Comparison of ENCODE assay signal across 1 cellular context in the genomic region with DNA sequence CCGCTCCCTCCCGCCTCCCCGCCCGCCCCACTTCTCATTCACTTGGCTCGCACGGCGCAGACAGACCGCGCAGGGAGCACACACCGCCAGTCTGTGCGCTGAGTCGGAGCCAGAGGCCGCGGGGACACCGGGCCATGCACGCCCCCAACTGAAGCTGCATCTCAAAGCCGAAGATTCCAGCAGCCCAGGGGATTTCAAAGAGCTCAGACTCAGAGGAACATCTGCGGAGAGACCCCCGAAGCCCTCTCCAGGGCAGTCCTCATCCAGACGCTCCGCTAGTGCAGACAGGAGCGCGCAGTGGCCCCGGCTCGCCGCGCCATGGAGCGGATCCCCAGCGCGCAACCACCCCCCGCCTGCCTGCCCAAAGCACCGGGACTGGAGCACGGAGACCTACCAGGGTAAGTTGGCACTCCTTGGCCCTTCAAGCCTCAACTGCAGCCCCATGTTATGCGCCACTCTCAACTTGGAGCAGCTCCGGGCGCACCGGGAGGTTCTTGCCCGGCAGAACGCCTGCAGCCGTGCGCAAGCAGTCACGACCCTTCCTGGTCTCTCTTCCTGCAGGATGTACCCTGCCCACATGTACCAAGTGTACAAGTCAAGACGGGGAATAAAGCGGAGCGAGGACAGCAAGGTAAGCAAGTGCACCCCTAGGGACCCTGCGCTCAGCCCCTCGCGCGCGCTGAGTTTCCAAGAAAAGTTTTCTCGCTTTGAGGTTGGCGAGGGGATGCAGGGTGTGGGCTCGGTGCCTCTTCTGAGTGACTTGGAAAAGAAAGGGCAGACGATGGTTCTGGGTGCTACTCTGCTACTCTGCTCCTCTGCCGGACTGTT.
TF ChIP-seq lines count a peak whose summit lies in the region.

A gene (plus strand): TSS at position 37 of the 828 bp plus-strand sequence. CDS start 282 bp downstream, at position 319.

TF ChIP-seq in HepG2, 621 proteins besides CTCF, POLR2A, EP300 and RAD21 (continued from another document):
- TF ChIP-seq, protein P1, sequence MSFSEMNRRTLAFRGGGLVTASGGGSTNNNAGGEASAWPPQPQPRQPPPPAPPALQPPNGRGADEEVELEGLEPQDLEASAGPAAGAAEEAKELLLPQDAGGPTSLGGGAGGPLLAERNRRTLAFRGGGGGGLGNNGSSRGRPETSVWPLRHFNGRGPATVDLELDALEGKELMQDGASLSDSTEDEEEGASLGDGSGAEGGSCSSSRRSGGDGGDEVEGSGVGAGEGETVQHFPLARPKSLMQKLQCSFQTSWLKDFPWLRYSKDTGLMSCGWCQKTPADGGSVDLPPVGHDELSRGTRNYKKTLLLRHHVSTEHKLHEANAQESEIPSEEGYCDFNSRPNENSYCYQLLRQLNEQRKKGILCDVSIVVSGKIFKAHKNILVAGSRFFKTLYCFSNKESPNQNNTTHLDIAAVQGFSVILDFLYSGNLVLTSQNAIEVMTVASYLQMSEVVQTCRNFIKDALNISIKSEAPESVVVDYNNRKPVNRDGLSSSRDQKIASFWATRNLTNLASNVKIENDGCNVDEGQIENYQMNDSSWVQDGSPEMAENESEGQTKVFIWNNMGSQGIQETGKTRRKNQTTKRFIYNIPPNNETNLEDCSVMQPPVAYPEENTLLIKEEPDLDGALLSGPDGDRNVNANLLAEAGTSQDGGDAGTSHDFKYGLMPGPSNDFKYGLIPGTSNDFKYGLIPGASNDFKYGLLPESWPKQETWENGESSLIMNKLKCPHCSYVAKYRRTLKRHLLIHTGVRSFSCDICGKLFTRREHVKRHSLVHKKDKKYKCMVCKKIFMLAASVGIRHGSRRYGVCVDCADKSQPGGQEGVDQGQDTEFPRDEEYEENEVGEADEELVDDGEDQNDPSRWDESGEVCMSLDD (CRISPR knock-in tag; IDR thresholded peaks at IDR 0.05; ENCODE audit: borderline replicate concordance) = peak; percentile 58; the same call in 1 of the 2 replicates
- 0 out of 2 replicates have a peak, but pooled peaks have one; percentile 32 for TF ChIP-seq KLF12 (CRISPR knock-in tag; IDR thresholded peaks at IDR 0.05; ENCODE audit: borderline replicate concordance)
- TF ChIP-seq ZNF180 (CRISPR knock-in tag; IDR thresholded peaks at IDR 0.05; ENCODE audit: borderline replicate concordance, low read depth) = peak; percentile 25; the same call in 1 of the 2 replicates
- peak; percentile 64; the same call in 1 of the 2 replicates for TF ChIP-seq ZSCAN20 (CRISPR knock-in tag; IDR thresholded peaks at IDR 0.05; ENCODE audit: borderline replicate concordance)
- 0 out of 2 replicates have a peak, but pooled peaks have one; percentile 19 for TF ChIP-seq ZSCAN31 (CRISPR knock-in tag; IDR thresholded peaks at IDR 0.05; ENCODE audit: low read depth)
- peak; percentile 70; the same call in 1 of the 2 replicates for TF ChIP-seq SIN3A (IDR thresholded peaks at IDR 0.05; ENCODE audit: borderline replicate concordance, low read depth, low read length)
- peak; percentile 85 for TF ChIP-seq ZFP90 (CRISPR knock-in tag; IDR thresholded peaks at IDR 0.05; ENCODE audit: borderline replicate concordance)
- peak; percentile 64; the same call in 1 of the 2 replicates for TF ChIP-seq SALL2 (CRISPR knock-in tag; IDR thresholded peaks at IDR 0.05)
- TF ChIP-seq, protein P2, sequence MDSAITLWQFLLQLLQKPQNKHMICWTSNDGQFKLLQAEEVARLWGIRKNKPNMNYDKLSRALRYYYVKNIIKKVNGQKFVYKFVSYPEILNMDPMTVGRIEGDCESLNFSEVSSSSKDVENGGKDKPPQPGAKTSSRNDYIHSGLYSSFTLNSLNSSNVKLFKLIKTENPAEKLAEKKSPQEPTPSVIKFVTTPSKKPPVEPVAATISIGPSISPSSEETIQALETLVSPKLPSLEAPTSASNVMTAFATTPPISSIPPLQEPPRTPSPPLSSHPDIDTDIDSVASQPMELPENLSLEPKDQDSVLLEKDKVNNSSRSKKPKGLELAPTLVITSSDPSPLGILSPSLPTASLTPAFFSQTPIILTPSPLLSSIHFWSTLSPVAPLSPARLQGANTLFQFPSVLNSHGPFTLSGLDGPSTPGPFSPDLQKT (CRISPR knock-in tag; IDR thresholded peaks at IDR 0.05; ENCODE audit: borderline replicate concordance) = 0 out of 2 replicates have a peak, but pooled peaks have one; percentile 39
- TF ChIP-seq ZNF12 (CRISPR knock-in tag; IDR thresholded peaks at IDR 0.05) = no peak; the same call in 1 of the 2 replicates
- TF ChIP-seq ZNF562 (CRISPR knock-in tag; IDR thresholded peaks at IDR 0.05; ENCODE audit: borderline replicate concordance) = no peak
- TF ChIP-seq CBX5 (CRISPR knock-in tag; IDR thresholded peaks at IDR 0.05; ENCODE audit: borderline replicate concordance) = no peak
- TF ChIP-seq, protein P3, sequence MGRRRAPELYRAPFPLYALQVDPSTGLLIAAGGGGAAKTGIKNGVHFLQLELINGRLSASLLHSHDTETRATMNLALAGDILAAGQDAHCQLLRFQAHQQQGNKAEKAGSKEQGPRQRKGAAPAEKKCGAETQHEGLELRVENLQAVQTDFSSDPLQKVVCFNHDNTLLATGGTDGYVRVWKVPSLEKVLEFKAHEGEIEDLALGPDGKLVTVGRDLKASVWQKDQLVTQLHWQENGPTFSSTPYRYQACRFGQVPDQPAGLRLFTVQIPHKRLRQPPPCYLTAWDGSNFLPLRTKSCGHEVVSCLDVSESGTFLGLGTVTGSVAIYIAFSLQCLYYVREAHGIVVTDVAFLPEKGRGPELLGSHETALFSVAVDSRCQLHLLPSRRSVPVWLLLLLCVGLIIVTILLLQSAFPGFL (CRISPR knock-in tag; IDR thresholded peaks at IDR 0.05) = 0 out of 2 replicates have a peak, but pooled peaks have one; percentile 75
- TF ChIP-seq, protein P4, sequence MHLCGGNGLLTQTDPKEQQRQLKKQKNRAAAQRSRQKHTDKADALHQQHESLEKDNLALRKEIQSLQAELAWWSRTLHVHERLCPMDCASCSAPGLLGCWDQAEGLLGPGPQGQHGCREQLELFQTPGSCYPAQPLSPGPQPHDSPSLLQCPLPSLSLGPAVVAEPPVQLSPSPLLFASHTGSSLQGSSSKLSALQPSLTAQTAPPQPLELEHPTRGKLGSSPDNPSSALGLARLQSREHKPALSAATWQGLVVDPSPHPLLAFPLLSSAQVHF (CRISPR knock-in tag; IDR thresholded peaks at IDR 0.05) = 0 out of 2 replicates have a peak, but pooled peaks have one; percentile 79
- TF ChIP-seq, protein P5, sequence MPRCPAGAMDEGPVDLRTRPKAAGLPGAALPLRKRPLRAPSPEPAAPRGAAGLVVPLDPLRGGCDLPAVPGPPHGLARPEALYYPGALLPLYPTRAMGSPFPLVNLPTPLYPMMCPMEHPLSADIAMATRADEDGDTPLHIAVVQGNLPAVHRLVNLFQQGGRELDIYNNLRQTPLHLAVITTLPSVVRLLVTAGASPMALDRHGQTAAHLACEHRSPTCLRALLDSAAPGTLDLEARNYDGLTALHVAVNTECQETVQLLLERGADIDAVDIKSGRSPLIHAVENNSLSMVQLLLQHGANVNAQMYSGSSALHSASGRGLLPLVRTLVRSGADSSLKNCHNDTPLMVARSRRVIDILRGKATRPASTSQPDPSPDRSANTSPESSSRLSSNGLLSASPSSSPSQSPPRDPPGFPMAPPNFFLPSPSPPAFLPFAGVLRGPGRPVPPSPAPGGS (CRISPR knock-in tag; IDR thresholded peaks at IDR 0.05) = peak; percentile 14
- no peak; the same call in 1 of the 2 replicates for TF ChIP-seq ATF7-NPFF (CRISPR knock-in tag; IDR thresholded peaks at IDR 0.05; ENCODE audit: low read depth)
- TF ChIP-seq ZNF232 (CRISPR knock-in tag; IDR thresholded peaks at IDR 0.05; ENCODE audit: borderline replicate concordance) = peak; percentile 68; the same call in 1 of the 2 replicates
- no peak for TF ChIP-seq ZSCAN22 (CRISPR knock-in tag; IDR thresholded peaks at IDR 0.05)
- TF ChIP-seq ATAD3A (CRISPR knock-in tag; IDR thresholded peaks at IDR 0.05) = no peak
- TF ChIP-seq KLF15 (CRISPR knock-in tag; IDR thresholded peaks at IDR 0.05; ENCODE audit: borderline replicate concordance) = no peak
